26 cellular contexts compared by ENCODE assay signal in the genomic region with DNA sequence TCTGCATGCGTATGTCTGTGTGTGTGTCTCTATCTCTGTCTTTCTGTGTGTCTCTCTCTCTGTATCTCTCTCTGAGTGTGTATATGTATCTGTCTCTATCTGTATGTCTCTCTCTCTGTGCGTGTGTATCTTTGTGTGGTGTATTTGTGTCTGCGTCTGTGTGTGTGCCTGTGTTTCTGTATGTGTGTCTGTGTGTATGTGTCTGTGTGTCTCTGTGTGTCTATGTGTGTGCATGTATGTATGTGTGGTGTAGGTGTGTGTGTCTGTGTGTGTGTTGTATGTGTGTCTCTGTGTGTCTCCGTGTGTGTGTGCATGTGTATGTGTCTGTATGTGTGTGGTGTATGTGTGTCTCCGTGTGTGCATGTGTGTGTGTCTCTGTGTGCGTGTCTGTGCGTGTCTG.
"Had no signal": no experiment of that assay in that cellular context is flagged by ENCODE, and none has a peak within 500 bp of the region (broad histone marks: within the 10 kb centered on the region; RNA-seq: fewer than 3 reads in every experiment).

No MANE protein-coding gene starts in this region.

- H3K4me3 Mint-ChIP-seq: activated CD8-positive, alpha-beta T cell treated with anti-CD3 and anti-CD28 coated beads, Interleukin-2, amount 10 ng/mL, durations not matched to agents 7 days and 5 days; activated naive CD4-positive, alpha-beta T cell treated with anti-CD3 and anti-CD28 coated beads, Interleukin-2, amount 50 U/mL, for 24 hours; activated T-cell treated with anti-CD3 and anti-CD28 coated beads, Interleukin-2, amount 50 U/mL, for 24 hours; activated T-helper 1 cell treated with anti-CD3 and anti-CD28 coated beads, Interleukin-12 subunit alpha, Interleukin-12 subunit beta, Interleukin-2, Interleukin-4 antibody, amounts not matched to agents 30 ng/mL and 10 ng/mL and 1 ng/mL, durations not matched to agents 14 hours and 24 hours and 36 hours; T-helper 1 cell treated with Interleukin-12 subunit alpha and Interleukin-12 subunit beta and Interleukin-4 antibody, amounts not matched to agents 30 μg/mL and 1 μg/mL, for 36 hours had no signal

- H3K4me1 ChIP-seq: breast epithelium, Peyer's patch had no signal

- DNase-seq: activated CD4-positive, alpha-beta T cell treated with anti-CD3 and anti-CD28 coated beads for 4 hours; activated CD8-positive, alpha-beta memory T cell treated with anti-CD3 and anti-CD28 coated beads, Interleukin-2, amount 50 U/mL, for 48 hours; activated CD8-positive, alpha-beta T cell treated with anti-CD3 and anti-CD28 coated beads, Interleukin-2, amount 10 ng/mL, durations not matched to agents 7 days and 5 days; activated effector memory CD4-positive, alpha-beta T cell treated with Interleukin-2 at 50 U/mL for 16 hours; activated naive CD4-positive, alpha-beta T cell; activated T-cell treated with anti-CD3 and anti-CD28 coated beads, Interleukin-2, amount 50 U/mL, for 24 hours; aorta; caudate nucleus; NCI-H1092 treated with DMSO at 0.1 percent for 48 hours; NCI-H1417 treated with DMSO at 0.1 percent for 48 hours; NCI-H1694; NCI-H2029 treated with DMSO at 0.1 percent for 48 hours; NCI-H345; NCI-H510A; NCI-H526 treated with DMSO at 0.1 percent for 48 hours; Peyer's patch; Right ventricle myocardium superior; SW 1271 had no signal

- H3K27ac Mint-ChIP-seq: activated CD8-positive, alpha-beta T cell treated with anti-CD3 and anti-CD28 coated beads, Interleukin-2, amount 10 ng/mL, durations not matched to agents 7 days and 5 days; activated naive CD4-positive, alpha-beta T cell treated with anti-CD3 and anti-CD28 coated beads, Interleukin-2, amount 50 U/mL, for 24 hours; activated T-cell treated with anti-CD3 and anti-CD28 coated beads, Interleukin-2, amount 50 U/mL, for 24 hours; activated T-helper 1 cell treated with anti-CD3 and anti-CD28 coated beads, Interleukin-12 subunit alpha, Interleukin-12 subunit beta, Interleukin-2, Interleukin-4 antibody, amounts not matched to agents 30 ng/mL and 10 ng/mL and 1 ng/mL, durations not matched to agents 14 hours and 24 hours and 36 hours; T-helper 1 cell treated with Interleukin-12 subunit alpha and Interleukin-12 subunit beta and Interleukin-4 antibody, amounts not matched to agents 30 μg/mL and 1 μg/mL, for 36 hours had no signal

- H3K36me3 Mint-ChIP-seq: activated naive CD4-positive, alpha-beta T cell treated with anti-CD3 and anti-CD28 coated beads, Interleukin-2, amount 50 U/mL, for 24 hours had no signal

- H3K27me3 ChIP-seq: Peyer's patch had no signal

- H3K4me3 ChIP-seq: breast epithelium, Peyer's patch, SJSA1 had no signal

- H3K4me1 Mint-ChIP-seq: activated naive CD4-positive, alpha-beta T cell treated with anti-CD3 and anti-CD28 coated beads, Interleukin-2, amount 50 U/mL, for 24 hours had no signal

- H3K27ac ChIP-seq: breast epithelium, Peyer's patch, RWPE1, SJSA1 had no signal

- H3K9me3 Mint-ChIP-seq: activated naive CD4-positive, alpha-beta T cell treated with anti-CD3 and anti-CD28 coated beads, Interleukin-2, amount 50 U/mL, for 24 hours; activated T-cell treated with anti-CD3 and anti-CD28 coated beads, Interleukin-2, amount 50 U/mL, for 24 hours; activated T-helper 1 cell treated with anti-CD3 and anti-CD28 coated beads, Interleukin-12 subunit alpha, Interleukin-12 subunit beta, Interleukin-2, Interleukin-4 antibody, amounts not matched to agents 30 ng/mL and 10 ng/mL and 1 ng/mL, durations not matched to agents 14 hours and 24 hours and 36 hours; T-helper 1 cell treated with Interleukin-12 subunit alpha and Interleukin-12 subunit beta and Interleukin-4 antibody, amounts not matched to agents 30 μg/mL and 1 μg/mL, for 36 hours had no signal

- ATAC-seq: activated CD4-positive, CD25-positive, alpha-beta regulatory T cell treated with anti-CD3 and anti-CD28 coated beads, Interleukin-2, amount 50 U/mL, for 24 hours; activated CD8-positive, alpha-beta T cell treated with anti-CD3 and anti-CD28 coated beads, Interleukin-2, amount 10 ng/mL, durations not matched to agents 7 days and 5 days; SK-N-SH treated with all-trans-retinoic acid at 6 μM for 48 hours had no signal

- H3K9me3 ChIP-seq: breast epithelium, Peyer's patch, SJSA1 had no signal

- H3K36me3 ChIP-seq: breast epithelium, Peyer's patch, SJSA1 had no signal
